In genomic region chr3:98786364-98786930, GRCh38 we compare ENCODE assay signal across 1 cellular context.
TF ChIP-seq lines count a peak whose summit lies in the region.

No MANE protein-coding gene starts in this region.

TF ChIP-seq in K562, 482 proteins besides CTCF, POLR2A, EP300 and RAD21:
- TF ChIP-seq ZNF121 (CRISPR knock-in tag; conservative IDR thresholded peaks at IDR 0.05) = no peak
- TF ChIP-seq CEBPG (CRISPR knock-in tag; IDR thresholded peaks at IDR 0.05) = no peak
- TF ChIP-seq CEBPG (tag; conservative IDR thresholded peaks at IDR 0.05 in 1 of 2, IDR thresholded peaks at IDR 0.05 in 1 of 2) = peak in 1 of 2 experiments; percentile 7; a peak in 1 of 4 replicates
- TF ChIP-seq CEBPB (tag; IDR thresholded peaks at IDR 0.05) = peak; percentile 8; the same call in 1 of the 2 replicates
